20 cellular contexts compared by ENCODE assay signal in genomic region chr13:90502143-90502542, GRCh38.
A peak's percentile ranks its signal among the peaks of the same experiment; 100 is the strongest.
DNase-seq lines count a peak whose midpoint lies in the region; ATAC-seq and TF ChIP-seq lines count a peak whose summit lies in the region.
"Had no signal": no experiment of that assay in that cellular context is flagged by ENCODE, and none has a peak within 500 bp of the region (broad histone marks: within the 10 kb centered on the region; RNA-seq: fewer than 3 reads in every experiment).

No MANE protein-coding gene starts in this region.

- H3K4me1 ChIP-seq in Caco-2 (peaks cover 65% of the 10 kb centered on the region), right cardiac atrium (ENCODE audit: control insufficient read depth, insufficient read depth, low read length) (no peaks in the 10 kb centered on the region)
- H3K4me1 ChIP-seq: HAP-1 had no signal

- BruUV-seq in Caco-2 (replicated peaks; lab: Mats Ljungman, UMichigan): no TSS peak

- no peaks in the 10 kb centered on the region for H3K27me3 Mint-ChIP-seq in Caco-2 (ENCODE audit: insufficient read depth, unreplicated experiment)
- no peaks in the 10 kb centered on the region for H3K27me3 Mint-ChIP-seq in activated CD8-positive, alpha-beta T cell treated with anti-CD3 and anti-CD28 coated beads, Interleukin-2, amount 10 ng/mL, durations not matched to agents 7 days and 5 days (ENCODE audit: low read depth)
- H3K27me3 Mint-ChIP-seq: CD4-positive, alpha-beta T cell; IgD-negative memory B cell had no signal

- no peaks in the 10 kb centered on the region for H3K9me3 Mint-ChIP-seq in Caco-2 (ENCODE audit: unreplicated experiment)
- peaks cover 5% of the 10 kb centered on the region for H3K9me3 Mint-ChIP-seq in activated CD8-positive, alpha-beta T cell treated with anti-CD3 and anti-CD28 coated beads, Interleukin-2, amount 10 ng/mL, durations not matched to agents 7 days and 5 days (ENCODE audit: insufficient read depth)

- ATAC-seq in Right ventricle myocardium superior (ENCODE audit: poor library complexity) (peak; percentile 93), right cardiac atrium (peak; percentile 95 to 97), HG02642 (IDR thresholded peaks at IDR 0.05; ENCODE audit: poor library complexity, unreplicated experiment) (no peak), GM21360 (IDR thresholded peaks at IDR 0.05; ENCODE audit: unreplicated experiment) (no peak)
- no peak for ATAC-seq in activated CD8-positive, alpha-beta T cell treated with anti-CD3 and anti-CD28 coated beads, Interleukin-2, amount 10 ng/mL, durations not matched to agents 7 days and 5 days
- ATAC-seq: SK-N-SH treated with all-trans-retinoic acid at 6 μM for 48 hours had no signal

- intact Hi-C loops in Caco-2 (cut with micrococcal nuclease; ENCODE audit: unreplicated experiment): loop anchor here (1.0 to 5.0 kb wide), 5 partner anchors 51 to 365 kb away; no protein-coding TSS in a partner anchor
- intact Hi-C loops in Right ventricle myocardium superior (cut with DNase I): no loop called here
- intact Hi-C loops in right cardiac atrium (cut with DNase I): no loop called here

- 71% methylated on average over 1 of the region's 1 CpG for WGBS in right cardiac atrium

- no peaks in the 10 kb centered on the region for H3K36me3 ChIP-seq in Caco-2 (ENCODE audit: control insufficient read depth, insufficient read depth, low read length)
- H3K36me3 ChIP-seq: HAP-1 had no signal

- no peaks in the 10 kb centered on the region for H3K36me3 Mint-ChIP-seq in Caco-2 (ENCODE audit: insufficient read depth, unreplicated experiment)
- H3K36me3 Mint-ChIP-seq in activated CD8-positive, alpha-beta T cell treated with anti-CD3 and anti-CD28 coated beads, Interleukin-2, amount 10 ng/mL, durations not matched to agents 7 days and 5 days (ENCODE audit: low read depth): no peaks in the 10 kb centered on the region
- H3K36me3 Mint-ChIP-seq: IgD-negative memory B cell had no signal

- POLR2A ChIA-PET in Caco-2 (lab: Charles Lee): no interaction called here
- POLR2A ChIA-PET in activated CD8-positive, alpha-beta T cell treated with anti-CD3 and anti-CD28 coated beads, Interleukin-2, amount 10 ng/mL, durations not matched to agents 7 days and 5 days (lab: Charles Lee): no interaction called here

- H3K27me3 ChIP-seq in Caco-2 (replicated peaks; ENCODE audit: control insufficient read depth, insufficient read depth, low read length) (no peaks in the 10 kb centered on the region), right cardiac atrium (ENCODE audit: control insufficient read depth, insufficient read depth) (no peaks in the 10 kb centered on the region)

- H3K4me1 Mint-ChIP-seq in Caco-2 (ENCODE audit: low read depth, unreplicated experiment): peaks cover 50% of the 10 kb centered on the region
- no peaks in the 10 kb centered on the region for H3K4me1 Mint-ChIP-seq in activated CD8-positive, alpha-beta T cell treated with anti-CD3 and anti-CD28 coated beads, Interleukin-2, amount 10 ng/mL, durations not matched to agents 7 days and 5 days (ENCODE audit: low read depth)
- H3K4me1 Mint-ChIP-seq: IgD-negative memory B cell had no signal

- no peak for DNase-seq in Caco-2
- peak; percentile 27 to 67 for DNase-seq in NCI-H446 (lab: John Stamatoyannopoulos, UW)
- DNase-seq in Right ventricle myocardium superior: no peak
- peak; percentile 36 to 52 (median 49) for DNase-seq in right cardiac atrium
- DNase-seq in activated CD8-positive, alpha-beta T cell treated with anti-CD3 and anti-CD28 coated beads, Interleukin-2, amount 10 ng/mL, durations not matched to agents 7 days and 5 days: no peak
- no peak for DNase-seq in NCI-H1436 (lab: John Stamatoyannopoulos, UW)
- DNase-seq: Calu3; CD4-positive, alpha-beta T cell; GF-D8; Karpas-422; NCI-H1048; NCI-H226; NCI-H526 treated with DMSO at 0.1 percent for 48 hours; OCI-M1; SIG-M5 had no signal

- H3K27ac Mint-ChIP-seq in Caco-2 (ENCODE audit: unreplicated experiment): peak overlapping the region; percentile 73
- no peak overlapping the region for H3K27ac Mint-ChIP-seq in activated CD8-positive, alpha-beta T cell treated with anti-CD3 and anti-CD28 coated beads, Interleukin-2, amount 10 ng/mL, durations not matched to agents 7 days and 5 days
- H3K27ac Mint-ChIP-seq: CD4-positive, alpha-beta T cell; IgD-negative memory B cell had no signal

- no peak for TF ChIP-seq CTCF in Caco-2 (IDR thresholded peaks at IDR 0.05; ENCODE audit: insufficient read depth in 1 of 2, low read depth in 1 of 2, low read length in 1 of 2, severe bottlenecking in 1 of 2, unreplicated experiment in 1 of 2)

- no peak overlapping the region for H3K27ac ChIP-seq in right cardiac atrium (ENCODE audit: low read length)

- H3K9me3 ChIP-seq in Caco-2 (no peaks in the 10 kb centered on the region), right cardiac atrium (ENCODE audit: control insufficient read depth, low read length) (no peaks in the 10 kb centered on the region)
- H3K9me3 ChIP-seq: HAP-1 had no signal

- no peak overlapping the region for H3K4me3 ChIP-seq in Caco-2 (ENCODE audit: low read depth, low read length)
- no peak overlapping the region for H3K4me3 ChIP-seq in right cardiac atrium (ENCODE audit: low read length)
- H3K4me3 ChIP-seq: HAP-1 had no signal

- CTCF ChIA-PET in Caco-2 (lab: Charles Lee): no interaction called here
- CTCF ChIA-PET in activated CD8-positive, alpha-beta T cell treated with anti-CD3 and anti-CD28 coated beads, Interleukin-2, amount 10 ng/mL, durations not matched to agents 7 days and 5 days (lab: Charles Lee): no interaction called here

- H3K4me3 Mint-ChIP-seq in Caco-2 (ENCODE audit: unreplicated experiment): no peak overlapping the region
- no peak overlapping the region for H3K4me3 Mint-ChIP-seq in activated CD8-positive, alpha-beta T cell treated with anti-CD3 and anti-CD28 coated beads, Interleukin-2, amount 10 ng/mL, durations not matched to agents 7 days and 5 days
- H3K4me3 Mint-ChIP-seq: CD4-positive, alpha-beta T cell; IgD-negative memory B cell had no signal

Comparison
In these comparisons a context has a peak if more than half of its experiments do, and no peak if none do; other contexts are left out.
1. DNase-seq: peak in NCI-H446 (2 of 2) and right cardiac atrium (3 of 3); none in Caco-2 (0 of 2), Right ventricle myocardium superior (single experiment), activated CD8-positive, alpha-beta T cell treated with anti-CD3 and anti-CD28 coated beads, Interleukin-2, amount 10 ng/mL, durations not matched to agents 7 days and 5 days (single experiment) and NCI-H1436 (single experiment).
2. ATAC-seq: peak in Right ventricle myocardium superior (single experiment) and right cardiac atrium (2 of 2); none in HG02642 (single experiment), GM21360 (single experiment) and activated CD8-positive, alpha-beta T cell treated with anti-CD3 and anti-CD28 coated beads, Interleukin-2, amount 10 ng/mL, durations not matched to agents 7 days and 5 days (single experiment).